In genomic region chr16:15701367-15701766, GRCh38 we compare ENCODE assay signal across 1 cellular context.
TF ChIP-seq lines count a peak whose summit lies in the region.

No MANE protein-coding gene starts in this region.

TF ChIP-seq in K562, 482 proteins besides CTCF, POLR2A, EP300 and RAD21:
- TF ChIP-seq ZKSCAN3 (CRISPR knock-in tag; IDR thresholded peaks at IDR 0.05) (no peak), FOXP1 (CRISPR knock-in tag; IDR thresholded peaks at IDR 0.05) (no peak), RBM22 (IDR thresholded peaks at IDR 0.05; ENCODE audit: low read depth, low read length, poor library complexity, severe bottlenecking) (no peak), POLR3G (IDR thresholded peaks at IDR 0.05; ENCODE audit: extremely low read depth, insufficient read length, insufficient replicate concordance) (no peak), ZNF133 (CRISPR knock-in tag; IDR thresholded peaks at IDR 0.05) (no peak), SMAD4 (CRISPR knock-in tag; conservative IDR thresholded peaks at IDR 0.05) (no peak), MEF2D (tag; conservative IDR thresholded peaks at IDR 0.05; ENCODE audit: low read depth) (no peak)
